ENCODE assay signal across 19 cellular contexts in the genomic region with DNA sequence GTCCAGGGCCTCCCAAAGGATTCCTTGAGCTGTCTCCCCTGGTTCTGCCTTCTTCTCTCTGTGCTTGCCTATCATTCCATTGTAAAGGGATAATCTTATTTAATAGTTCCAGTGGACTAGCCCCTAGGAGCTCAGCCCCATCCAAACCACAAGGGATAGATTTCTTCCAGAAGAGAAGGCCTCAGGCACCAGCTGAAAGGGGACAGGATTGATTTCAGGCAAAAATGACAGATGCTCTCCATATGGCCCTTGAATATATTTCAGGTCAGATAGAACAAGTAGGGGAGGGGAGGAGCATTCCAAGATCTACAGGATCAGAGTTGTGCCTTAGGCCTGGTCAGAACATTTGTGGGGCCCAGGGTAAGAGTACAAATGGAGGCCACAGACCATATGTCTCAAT.
"Had no signal": no experiment of that assay in that cellular context is flagged by ENCODE, and none has a peak within 500 bp of the region (broad histone marks: within the 10 kb centered on the region; RNA-seq: fewer than 3 reads in every experiment).

No MANE protein-coding gene starts in this region.

- H3K9me3 Mint-ChIP-seq: activated naive CD4-positive, alpha-beta T cell treated with anti-CD3 and anti-CD28 coated beads, Interleukin-2, amount 10 ng/mL, durations not matched to agents 7 days and 5 days; activated T-helper 17 cell treated with anti-CD3 and anti-CD28 coated beads, Interleukin-2, amount 50 U/mL, for 72 hours; mesothelial cell of epicardium; naive B cell had no signal

- DNase-seq: activated CD4-positive, alpha-beta T cell treated with anti-CD3 and anti-CD28 coated beads, Interleukin-2, amount 50 U/mL, for 1 hour; activated naive CD4-positive, alpha-beta T cell treated with anti-CD3 and anti-CD28 coated beads, Interleukin-2, amount 10 ng/mL, durations not matched to agents 7 days and 5 days; activated T-cell treated with anti-CD3 and anti-CD28 coated beads for 4 hours; adrenal gland; central memory CD4-positive, alpha-beta T cell; effector CD8-positive, alpha-beta T cell; hypothalamus; lower lobe of right lung; naive B cell; retina; stimulated activated CD4-positive, alpha-beta T cell treated with anti-CD3 and anti-CD28 coated beads, Interleukin-4, amount 100 ng/mL, for 4 hours; tibial artery; uterus had no signal

- H3K4me1 Mint-ChIP-seq: activated naive CD4-positive, alpha-beta T cell treated with anti-CD3 and anti-CD28 coated beads, Interleukin-2, amount 10 ng/mL, durations not matched to agents 7 days and 5 days; activated T-helper 17 cell treated with anti-CD3 and anti-CD28 coated beads, Interleukin-2, amount 50 U/mL, for 72 hours; naive B cell had no signal

- H3K27ac ChIP-seq: adrenal gland, coronary artery, epithelial cell of prostate, lower lobe of right lung, parathyroid adenoma, skin epidermis, tibial artery, uterus had no signal

- H3K4me1 ChIP-seq: adrenal gland, lower lobe of right lung, parathyroid adenoma, tibial artery, uterus had no signal

- H3K27me3 Mint-ChIP-seq: activated T-helper 17 cell treated with anti-CD3 and anti-CD28 coated beads, Interleukin-2, amount 50 U/mL, for 72 hours had no signal

- H3K36me3 Mint-ChIP-seq: activated naive CD4-positive, alpha-beta T cell treated with anti-CD3 and anti-CD28 coated beads, Interleukin-2, amount 10 ng/mL, durations not matched to agents 7 days and 5 days; mesothelial cell of epicardium; naive B cell had no signal

- H3K36me3 ChIP-seq: adrenal gland, lower lobe of right lung, tibial artery, uterus had no signal

- H3K27ac Mint-ChIP-seq: activated naive CD4-positive, alpha-beta T cell treated with anti-CD3 and anti-CD28 coated beads, Interleukin-2, amount 10 ng/mL, durations not matched to agents 7 days and 5 days; activated T-helper 17 cell treated with anti-CD3 and anti-CD28 coated beads, Interleukin-2, amount 50 U/mL, for 72 hours; naive B cell had no signal

- H3K4me3 Mint-ChIP-seq: activated naive CD4-positive, alpha-beta T cell treated with anti-CD3 and anti-CD28 coated beads, Interleukin-2, amount 10 ng/mL, durations not matched to agents 7 days and 5 days; activated T-helper 17 cell treated with anti-CD3 and anti-CD28 coated beads, Interleukin-2, amount 50 U/mL, for 72 hours; mesothelial cell of epicardium; naive B cell had no signal

- H3K4me3 ChIP-seq: adrenal gland, coronary artery, lower lobe of right lung, skin epidermis, tibial artery, uterus had no signal

- ATAC-seq: activated T-helper 17 cell treated with anti-CD3 and anti-CD28 coated beads, Interleukin-2, amount 50 U/mL, for 72 hours; lower lobe of right lung had no signal

- H3K9me3 ChIP-seq: adrenal gland, lower lobe of right lung, tibial artery, uterus had no signal

- H3K27me3 ChIP-seq: adrenal gland, tibial artery, uterus had no signal
